In genomic region chr2:26008851-26009566, GRCh38 we compare ENCODE assay signal across 8 cellular contexts.
DNase-seq lines count a peak whose midpoint lies in the region; ATAC-seq lines count a peak whose summit lies in the region.

No MANE protein-coding gene starts in this region.

- H3K27ac Mint-ChIP-seq in stimulated activated memory B cell treated with anti-CD40 and anti-IgM and Interleukin-4, amounts not matched to agents 10 μg/mL and 1 μg/mL and 100 μg/mL, for 72 hours, result no peak overlapping the region

- H3K27me3 Mint-ChIP-seq in stimulated activated memory B cell treated with anti-CD40 and anti-IgM and Interleukin-4, amounts not matched to agents 10 μg/mL and 1 μg/mL and 100 μg/mL, for 72 hours, result no peaks in the 10 kb centered on the region

- peak; percentile 97 for DNase-seq in GDM1 (lab: John Stamatoyannopoulos, UW)
- DNase-seq in RKO (ENCODE audit: low spot score), result peak; percentile 44
- peak; percentile 61 for DNase-seq in fibroblast of the conjunctiva (ENCODE audit: low read depth)
- DNase-seq in putamen (ENCODE audit: low spot score), result peak; percentile 63
- DNase-seq in T-helper 2 cell, result no peak
- no peak for DNase-seq in 8988T

- no peaks in the 10 kb centered on the region for H3K4me1 Mint-ChIP-seq in stimulated activated memory B cell treated with anti-CD40 and anti-IgM and Interleukin-4, amounts not matched to agents 10 μg/mL and 1 μg/mL and 100 μg/mL, for 72 hours

- no peaks in the 10 kb centered on the region for H3K36me3 Mint-ChIP-seq in stimulated activated memory B cell treated with anti-CD40 and anti-IgM and Interleukin-4, amounts not matched to agents 10 μg/mL and 1 μg/mL and 100 μg/mL, for 72 hours

- no peak overlapping the region for H3K4me3 Mint-ChIP-seq in stimulated activated memory B cell treated with anti-CD40 and anti-IgM and Interleukin-4, amounts not matched to agents 10 μg/mL and 1 μg/mL and 100 μg/mL, for 72 hours

- ATAC-seq in HG02970 (IDR thresholded peaks at IDR 0.05; ENCODE audit: low FRiP score, unreplicated experiment), result no peak
- no peak for ATAC-seq in stimulated activated memory B cell treated with anti-CD40 and anti-IgM and Interleukin-4, amounts not matched to agents 10 μg/mL and 1 μg/mL and 100 μg/mL, for 72 hours

- peaks cover 4% of the 10 kb centered on the region for H3K9me3 Mint-ChIP-seq in stimulated activated memory B cell treated with anti-CD40 and anti-IgM and Interleukin-4, amounts not matched to agents 10 μg/mL and 1 μg/mL and 100 μg/mL, for 72 hours

Comparison
In these comparisons a context has a peak if more than half of its experiments do, and no peak if none do; other contexts are left out.
1. DNase-seq: peak in GDM1 (single experiment), RKO (single experiment), fibroblast of the conjunctiva (single experiment) and putamen (single experiment); none in T-helper 2 cell (0 of 5) and 8988T (single experiment).